Comparison of ENCODE assay signal across 1 cellular context in the genomic region with DNA sequence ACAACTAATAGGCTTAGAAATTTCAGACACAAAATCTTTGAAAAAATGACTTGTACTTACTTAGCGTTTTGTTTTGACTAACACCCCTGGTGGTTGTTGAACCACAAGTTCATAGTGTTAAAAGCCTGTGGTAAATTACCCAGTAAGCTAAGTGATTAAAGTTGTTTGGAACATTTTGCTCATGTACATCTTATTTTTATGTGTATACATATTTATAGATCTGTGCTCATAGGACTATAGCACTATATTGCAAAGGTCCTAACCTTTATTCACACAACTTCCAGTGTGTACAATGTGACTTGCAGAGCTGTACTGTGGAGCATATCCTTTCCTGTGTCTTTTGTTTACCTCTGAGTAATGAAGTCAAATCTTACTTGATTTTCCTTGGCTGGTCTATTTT.
TF ChIP-seq lines count a peak whose summit lies in the region.

No MANE protein-coding gene starts in this region.

TF ChIP-seq in GM12878, 131 proteins besides CTCF, POLR2A, EP300 and RAD21 (continued from another document):
- TF ChIP-seq, protein P1, sequence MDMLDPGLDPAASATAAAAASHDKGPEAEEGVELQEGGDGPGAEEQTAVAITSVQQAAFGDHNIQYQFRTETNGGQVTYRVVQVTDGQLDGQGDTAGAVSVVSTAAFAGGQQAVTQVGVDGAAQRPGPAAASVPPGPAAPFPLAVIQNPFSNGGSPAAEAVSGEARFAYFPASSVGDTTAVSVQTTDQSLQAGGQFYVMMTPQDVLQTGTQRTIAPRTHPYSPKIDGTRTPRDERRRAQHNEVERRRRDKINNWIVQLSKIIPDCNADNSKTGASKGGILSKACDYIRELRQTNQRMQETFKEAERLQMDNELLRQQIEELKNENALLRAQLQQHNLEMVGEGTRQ (IDR thresholded peaks at IDR 0.05; ENCODE audit: borderline replicate concordance, low read depth, low read length): no peak
- TF ChIP-seq PML (IDR thresholded peaks at IDR 0.05; ENCODE audit: low read length): no peak
- peak; percentile 64 for TF ChIP-seq NR2F1 (conservative IDR thresholded peaks at IDR 0.05)
- TF ChIP-seq CHD1 (IDR thresholded peaks at IDR 0.05; ENCODE audit: low read depth, low read length): no peak
- no peak for TF ChIP-seq KLF5 (IDR thresholded peaks at IDR 0.05; ENCODE audit: partially characterized antibody)
- TF ChIP-seq HDAC2 (IDR thresholded peaks at IDR 0.05): no peak
- TF ChIP-seq ETV6 (conservative IDR thresholded peaks at IDR 0.05 in 1 of 2, IDR thresholded peaks at IDR 0.05 in 1 of 2; ENCODE audit: borderline replicate concordance in 1 of 2, low read depth in 1 of 2): no peak
- no peak for TF ChIP-seq ZSCAN29 (IDR thresholded peaks at IDR 0.05)
- no peak for TF ChIP-seq ZZZ3 (IDR thresholded peaks at IDR 0.05; ENCODE audit: control insufficient read depth, insufficient read length, low read depth)
- TF ChIP-seq JUNB (IDR thresholded peaks at IDR 0.05): 0 out of 2 replicates have a peak, but pooled peaks have one; percentile 8
- TF ChIP-seq, protein P2, sequence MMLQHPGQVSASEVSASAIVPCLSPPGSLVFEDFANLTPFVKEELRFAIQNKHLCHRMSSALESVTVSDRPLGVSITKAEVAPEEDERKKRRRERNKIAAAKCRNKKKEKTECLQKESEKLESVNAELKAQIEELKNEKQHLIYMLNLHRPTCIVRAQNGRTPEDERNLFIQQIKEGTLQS (IDR thresholded peaks at IDR 0.05; ENCODE audit: borderline replicate concordance, extremely low read depth, low read depth, low read length): no peak
- TF ChIP-seq, protein P3, sequence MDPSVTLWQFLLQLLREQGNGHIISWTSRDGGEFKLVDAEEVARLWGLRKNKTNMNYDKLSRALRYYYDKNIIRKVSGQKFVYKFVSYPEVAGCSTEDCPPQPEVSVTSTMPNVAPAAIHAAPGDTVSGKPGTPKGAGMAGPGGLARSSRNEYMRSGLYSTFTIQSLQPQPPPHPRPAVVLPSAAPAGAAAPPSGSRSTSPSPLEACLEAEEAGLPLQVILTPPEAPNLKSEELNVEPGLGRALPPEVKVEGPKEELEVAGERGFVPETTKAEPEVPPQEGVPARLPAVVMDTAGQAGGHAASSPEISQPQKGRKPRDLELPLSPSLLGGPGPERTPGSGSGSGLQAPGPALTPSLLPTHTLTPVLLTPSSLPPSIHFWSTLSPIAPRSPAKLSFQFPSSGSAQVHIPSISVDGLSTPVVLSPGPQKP (IDR thresholded peaks at IDR 0.05; ENCODE audit: low read depth, low read length): no peak
- no peak for TF ChIP-seq TCF3 (IDR thresholded peaks at IDR 0.05; ENCODE audit: borderline replicate concordance, insufficient read depth, low read depth, low read length)
- TF ChIP-seq FOXM1 (IDR thresholded peaks at IDR 0.05; ENCODE audit: low read depth, low read length): no peak
- peak; percentile 64; the same call in 1 of the 2 replicates for TF ChIP-seq RUNX3 (IDR thresholded peaks at IDR 0.05; ENCODE audit: low read length)
